22 cellular contexts compared by ENCODE assay signal in genomic region chr2:130846686-130847375, GRCh38. TPM values are rescaled to one million over a fixed set of nuclear protein-coding genes. Genes with fewer than 3 reads are reported as not detected.
DNase-seq lines count a peak whose midpoint lies in the region; ATAC-seq, FAIRE-seq and TF ChIP-seq lines count a peak whose summit lies in the region.
"Had no signal": no experiment of that assay in that cellular context is flagged by ENCODE, and none has a peak within 500 bp of the region (broad histone marks: within the 10 kb centered on the region; RNA-seq: fewer than 3 reads in every experiment).

No MANE protein-coding gene starts in this region.

- no peak overlapping the region for H3K4me3 Mint-ChIP-seq in activated T-cell treated with anti-CD3 and anti-CD28 coated beads, Interleukin-2, amount 50 U/mL, for 4 hours
- H3K4me3 Mint-ChIP-seq: activated naive CD4-positive, alpha-beta T cell treated with anti-CD3 and anti-CD28 coated beads, Interleukin-2, amount 50 U/mL, for 24 hours; activated T-helper 1 cell treated with anti-CD3 and anti-CD28 coated beads, Interleukin-12 subunit alpha, Interleukin-12 subunit beta, Interleukin-2, Interleukin-4 antibody, amounts not matched to agents 30 ng/mL and 10 ng/mL and 1 ng/mL, durations not matched to agents 14 hours and 24 hours and 36 hours; dendritic cell treated with granulocyte-macrophage colony-stimulating factor and Interleukin-4, amounts not matched to agents 40 ng/mL and 50 ng/mL, for 4 days; T-cell had no signal

- TF ChIP-seq CTCF in RWPE1 (conservative IDR thresholded peaks at IDR 0.05; ENCODE audit: low read depth) (no peak), epithelial cell of esophagus (IDR thresholded peaks at IDR 0.05; ENCODE audit: insufficient read depth, low read depth, low read length, missing control alignments) (no peak), osteoblast (IDR thresholded peaks at IDR 0.05; ENCODE audit: extremely low read depth, low read depth, low read length) (no peak), D721Med (IDR thresholded peaks at IDR 0.05; ENCODE audit: insufficient read depth, missing control alignments) (no peak)

- no peaks in the 10 kb centered on the region for H3K4me1 ChIP-seq in osteoblast (ENCODE audit: insufficient read depth, low read length)
- H3K4me1 ChIP-seq: tibial artery had no signal

- no peaks in the 10 kb centered on the region for H3K36me3 Mint-ChIP-seq in activated T-cell treated with anti-CD3 and anti-CD28 coated beads, Interleukin-2, amount 50 U/mL, for 4 hours (ENCODE audit: insufficient read depth)
- H3K36me3 Mint-ChIP-seq: activated naive CD4-positive, alpha-beta T cell treated with anti-CD3 and anti-CD28 coated beads, Interleukin-2, amount 50 U/mL, for 24 hours; T-cell had no signal

- peak; percentile 54 for DNase-seq in H54 (ENCODE audit: insufficient read length, low spot score)
- DNase-seq in RWPE1 (ENCODE audit: low spot score): no peak
- peak; percentile 61 for DNase-seq in epithelial cell of esophagus (ENCODE audit: low read depth)
- DNase-seq in osteoblast (ENCODE audit: insufficient read length, low spot score, missing footprints): peak; percentile 76
- no peak for DNase-seq in activated T-cell treated with anti-CD3 and anti-CD28 coated beads, Interleukin-2, amount 50 U/mL, for 4 hours
- no peak for DNase-seq in epidermal melanocyte (ENCODE audit: insufficient read length, low spot score)
- DNase-seq in D721Med (ENCODE audit: insufficient read length, low spot score): no peak
- DNase-seq: activated CD4-positive, alpha-beta T cell treated with anti-CD3 and anti-CD28 coated beads for 48 hours; DMS79; NCI-H1417 treated with DMSO at 0.1 percent for 48 hours; NCI-H524 treated with DMSO at 0.1 percent for 48 hours; SIG-M5; stimulated activated naive CD4-positive, alpha-beta T cell; T-cell; tibial artery had no signal

- no peaks in the 10 kb centered on the region for H3K27me3 ChIP-seq in osteoblast (ENCODE audit: insufficient read depth, low read length)
- H3K27me3 ChIP-seq: hepatocyte had no signal

- ATAC-seq in activated T-cell treated with anti-CD3 and anti-CD28 coated beads, Interleukin-2, amount 50 U/mL, for 4 hours: no peak
- no peak for ATAC-seq in GM19397 (IDR thresholded peaks at IDR 0.05; ENCODE audit: unreplicated experiment)
- ATAC-seq: HCT116, T-cell had no signal

- no peak for TF ChIP-seq POLR2A in H54 (IDR thresholded peaks at IDR 0.05; ENCODE audit: low read depth, low read length)

- H3K4me1 Mint-ChIP-seq in activated T-cell treated with anti-CD3 and anti-CD28 coated beads, Interleukin-2, amount 50 U/mL, for 4 hours (ENCODE audit: low read depth): no peaks in the 10 kb centered on the region
- H3K4me1 Mint-ChIP-seq: activated naive CD4-positive, alpha-beta T cell treated with anti-CD3 and anti-CD28 coated beads, Interleukin-2, amount 50 U/mL, for 24 hours; T-cell had no signal

- H3K4me3 ChIP-seq in epithelial cell of esophagus (ENCODE audit: low read length) (no peak overlapping the region), osteoblast (ENCODE audit: insufficient read depth, low read length) (no peak overlapping the region)
- H3K4me3 ChIP-seq: hepatocyte, tibial artery had no signal

- POLR2A ChIA-PET in RWPE1 (lab: Yijun Ruan, JAX; ENCODE audit: low non-redundant PET): no interaction called here

- peaks cover under 1% of the 10 kb centered on the region for H3K27me3 Mint-ChIP-seq in activated T-cell treated with anti-CD3 and anti-CD28 coated beads, Interleukin-2, amount 50 U/mL, for 4 hours (ENCODE audit: low read depth)
- H3K27me3 Mint-ChIP-seq: dendritic cell treated with granulocyte-macrophage colony-stimulating factor and Interleukin-4, amounts not matched to agents 40 ng/mL and 50 ng/mL, for 4 days had no signal

- H3K27ac ChIP-seq in RWPE1 (peak overlapping the region; percentile 61), osteoblast (ENCODE audit: low read depth, low read length) (no peak overlapping the region)
- H3K27ac ChIP-seq: hepatocyte, tibial artery had no signal

- CTCF ChIA-PET in RWPE1 (lab: Yijun Ruan, JAX): no interaction called here

- H4K20me1 ChIP-seq in osteoblast (ENCODE audit: insufficient read depth, low read length): no peaks in the 10 kb centered on the region

- no peaks in the 10 kb centered on the region for H3K9me3 Mint-ChIP-seq in activated T-cell treated with anti-CD3 and anti-CD28 coated beads, Interleukin-2, amount 50 U/mL, for 4 hours
- H3K9me3 Mint-ChIP-seq: activated naive CD4-positive, alpha-beta T cell treated with anti-CD3 and anti-CD28 coated beads, Interleukin-2, amount 50 U/mL, for 24 hours; activated T-helper 1 cell treated with anti-CD3 and anti-CD28 coated beads, Interleukin-12 subunit alpha, Interleukin-12 subunit beta, Interleukin-2, Interleukin-4 antibody, amounts not matched to agents 30 ng/mL and 10 ng/mL and 1 ng/mL, durations not matched to agents 14 hours and 24 hours and 36 hours; dendritic cell treated with granulocyte-macrophage colony-stimulating factor and Interleukin-4, amounts not matched to agents 40 ng/mL and 50 ng/mL, for 4 days; T-cell had no signal

- no peaks in the 10 kb centered on the region for H3K9me3 ChIP-seq in osteoblast (ENCODE audit: low read depth, low read length)
- H3K9me3 ChIP-seq: tibial artery had no signal

- H3K79me2 ChIP-seq in osteoblast (ENCODE audit: insufficient read depth, low read length): no peaks in the 10 kb centered on the region
- H3K79me2 ChIP-seq: hepatocyte had no signal

- no peak overlapping the region for H2AFZ ChIP-seq in osteoblast (ENCODE audit: low read length)
- H2AFZ ChIP-seq: hepatocyte had no signal

- no peak overlapping the region for H3K4me2 ChIP-seq in osteoblast (ENCODE audit: insufficient read depth, low read length)
- H3K4me2 ChIP-seq: hepatocyte had no signal

- H3K36me3 ChIP-seq in osteoblast (ENCODE audit: insufficient read depth, low read length): no peaks in the 10 kb centered on the region
- H3K36me3 ChIP-seq: tibial artery had no signal

- FAIRE-seq in H54 (lab: Jason Lieb, UNC): no peak
- no peak for FAIRE-seq in D721Med (lab: Jason Lieb, UNC)
- FAIRE-seq: islet of Langerhans had no signal

RNA-seq across cellular contexts. Expression of gene ARHGEF4, which starts 10.1 kb away (rescaled TPM):
- total RNA-seq in osteoblast: 3.6 and 7.7 TPM in 2 replicates
- under 1 TPM; 0.43 to 0.84 (median 0.58) TPM for total RNA-seq in activated T-cell treated with anti-CD3 and anti-CD28 coated beads, Interleukin-2, amount 50 U/mL, for 4 hours

Comparison
In these comparisons a context has a peak if more than half of its experiments do, and no peak if none do; other contexts are left out.
1. DNase-seq: peak in H54 (single experiment), epithelial cell of esophagus (single experiment) and osteoblast (single experiment); none in RWPE1 (single experiment), activated T-cell treated with anti-CD3 and anti-CD28 coated beads, Interleukin-2, amount 50 U/mL, for 4 hours (single experiment), epidermal melanocyte (single experiment) and D721Med (single experiment).